ENCODE assay signal across 18 cellular contexts in genomic region chr7:44313621-44314031, GRCh38. TPM values are rescaled to one million over a fixed set of nuclear protein-coding genes. Genes with fewer than 3 reads are reported as not detected.
A peak's percentile ranks its signal among the peaks of the same experiment; 100 is the strongest.
DNase-seq lines count a peak whose midpoint lies in the region; ATAC-seq and TF ChIP-seq lines count a peak whose summit lies in the region.
"Had no signal": no experiment of that assay in that cellular context is flagged by ENCODE, and none has a peak within 500 bp of the region (broad histone marks: within the 10 kb centered on the region; RNA-seq: fewer than 3 reads in every experiment).

No MANE protein-coding gene starts in this region.

- 49 to 62% (median 56%) methylated on average over 6 to 7 of the region's 7 CpGs for WGBS in heart left ventricle, 4 donors
- 84 to 93% (median 89%) methylated on average over 6 to 7 of the region's 7 CpGs for WGBS in stomach, 5 donors

- H3K36me3 ChIP-seq in heart left ventricle (no peaks in the 10 kb centered on the region), stomach (no peaks in the 10 kb centered on the region), vagina (no peaks in the 10 kb centered on the region)

- peaks cover 4 to 59% (median 27%) of the 10 kb centered on the region in 12 donors for H3K4me1 ChIP-seq in heart left ventricle
- H3K4me1 ChIP-seq in stomach, result peaks cover 0 to 12% (median 10%) of the 10 kb centered on the region in 4 donors
- H3K4me1 ChIP-seq in vagina, result peaks cover 11% of the 10 kb centered on the region
- H3K4me1 ChIP-seq: A549 had no signal

- peak; percentile 25 for DNase-seq in activated CD8-positive, alpha-beta memory T cell treated with anti-CD3 and anti-CD28 coated beads, Interleukin-2, amount 10 ng/mL, durations not matched to agents 7 days and 5 days
- no peak for DNase-seq in activated CD8-positive, alpha-beta memory T cell treated with anti-CD3 and anti-CD28 coated beads, Interleukin-2, amount 50 U/mL, for 48 hours
- DNase-seq in heart left ventricle, result peak in 3 of 5 donors; percentile 75 to 82 (median 76)
- peak; percentile 82 for DNase-seq in myocyte (ENCODE audit: low read depth)
- peak; percentile 8 for DNase-seq in stomach
- no peak for DNase-seq in NCI-H1417 (lab: John Stamatoyannopoulos, UW)
- no peak for DNase-seq in vagina (ENCODE audit: extremely low spot score in 2 of 2)
- DNase-seq: COR-L47, DMS53, GOT3, HFFc6, KBM-7, NCI-H1048, NCI-H1694, NCI-H2107 had no signal

- no peak overlapping the region for H3K27ac Mint-ChIP-seq in activated CD8-positive, alpha-beta memory T cell treated with anti-CD3 and anti-CD28 coated beads, Interleukin-2, amount 10 ng/mL, durations not matched to agents 7 days and 5 days
- H3K27ac Mint-ChIP-seq: HFFc6 had no signal

- peaks cover 32% of the 10 kb centered on the region for H3K27me3 Mint-ChIP-seq in activated CD8-positive, alpha-beta memory T cell treated with anti-CD3 and anti-CD28 coated beads, Interleukin-2, amount 10 ng/mL, durations not matched to agents 7 days and 5 days

- peaks cover 8% of the 10 kb centered on the region for H3K4me1 Mint-ChIP-seq in activated CD8-positive, alpha-beta memory T cell treated with anti-CD3 and anti-CD28 coated beads, Interleukin-2, amount 10 ng/mL, durations not matched to agents 7 days and 5 days

- H3K27me3 ChIP-seq in heart left ventricle (peaks cover 0 to 24% (median 0%) of the 10 kb centered on the region in 9 donors), stomach (peaks cover 0 to 33% (median 14%) of the 10 kb centered on the region in 3 donors), vagina (no peaks in the 10 kb centered on the region)

- H3K4me3 ChIP-seq in heart left ventricle, result no peak overlapping the region
- no peak overlapping the region for H3K4me3 ChIP-seq in stomach
- H3K4me3 ChIP-seq in vagina, result no peak overlapping the region
- H3K4me3 ChIP-seq: A549 had no signal

- TF ChIP-seq EP300 in stomach (IDR thresholded peaks at IDR 0.05), result no peak

- no peaks in the 10 kb centered on the region for H3K9me3 Mint-ChIP-seq in activated CD8-positive, alpha-beta memory T cell treated with anti-CD3 and anti-CD28 coated beads, Interleukin-2, amount 10 ng/mL, durations not matched to agents 7 days and 5 days (ENCODE audit: low read depth)

- H3K27ac ChIP-seq in heart left ventricle, result peak overlapping the region; percentile 29 to 96 (median 84)
- no peak overlapping the region for H3K27ac ChIP-seq in stomach
- no peak overlapping the region for H3K27ac ChIP-seq in vagina
- H3K27ac ChIP-seq: A549 had no signal

- H3K36me3 Mint-ChIP-seq in activated CD8-positive, alpha-beta memory T cell treated with anti-CD3 and anti-CD28 coated beads, Interleukin-2, amount 10 ng/mL, durations not matched to agents 7 days and 5 days, result no peaks in the 10 kb centered on the region
- H3K36me3 Mint-ChIP-seq: CD14-positive monocyte had no signal

- TF ChIP-seq CTCF in heart left ventricle (IDR thresholded peaks at IDR 0.05), result no peak
- no peak for TF ChIP-seq CTCF in stomach (IDR thresholded peaks at IDR 0.05)
- no peak for TF ChIP-seq CTCF in vagina (IDR thresholded peaks at IDR 0.05)

- no peak for ATAC-seq in activated CD8-positive, alpha-beta memory T cell treated with anti-CD3 and anti-CD28 coated beads, Interleukin-2, amount 10 ng/mL, durations not matched to agents 7 days and 5 days
- ATAC-seq in heart left ventricle, result peak; percentile 82 to 94 (median 88)
- ATAC-seq in GM21737 (IDR thresholded peaks at IDR 0.05; ENCODE audit: unreplicated experiment), result no peak
- ATAC-seq: A549 had no signal

- TF ChIP-seq POLR2A in heart left ventricle (IDR thresholded peaks at IDR 0.05) (peak; percentile 15 to 45), stomach (IDR thresholded peaks at IDR 0.05) (no peak), vagina (IDR thresholded peaks at IDR 0.05) (no peak)

- no peak overlapping the region for H3K4me3 Mint-ChIP-seq in activated CD8-positive, alpha-beta memory T cell treated with anti-CD3 and anti-CD28 coated beads, Interleukin-2, amount 10 ng/mL, durations not matched to agents 7 days and 5 days
- H3K4me3 Mint-ChIP-seq: CD14-positive monocyte, HFFc6 had no signal

- CTCF ChIA-PET in activated CD8-positive, alpha-beta memory T cell treated with anti-CD3 and anti-CD28 coated beads, Interleukin-2, amount 10 ng/mL, durations not matched to agents 7 days and 5 days (lab: Charles Lee), result interaction anchor here (1.2 kb wide), 1 partner anchor 147 kb away, joined by 3 read pairs; no protein-coding TSS in a partner anchor

- H3K9me3 ChIP-seq in heart left ventricle (peaks cover 0 to 11% (median 2%) of the 10 kb centered on the region in 12 donors), stomach (peaks cover 0 to 5% (median 3%) of the 10 kb centered on the region in 4 donors), vagina (no peaks in the 10 kb centered on the region)

- intact Hi-C loops in heart left ventricle (cut with DNase I) (no loop called here), stomach (cut with DNase I; ENCODE audit: low total_unique reads) (no loop called here), vagina (cut with DNase I) (no loop called here)

RNA-seq across cellular contexts. Expression of gene CAMK2B, which starts 11.8 kb away (rescaled TPM):
- total RNA-seq in activated CD8-positive, alpha-beta memory T cell treated with anti-CD3 and anti-CD28 coated beads, Interleukin-2, amount 10 ng/mL, durations not matched to agents 7 days and 5 days, result under 1 TPM in 1 of 2 experiments, not detected in 1; 0.63 TPM
- 100 to 1,000 TPM in 5 of 9 donors, 10 to 100 TPM in 4; 77.5 to 141 (median 104) TPM for total RNA-seq in heart left ventricle
- 100 to 1,000 TPM in 1 of 2 donors, 10 to 100 TPM in 1; 35.7 to 103 TPM for polyA plus RNA-seq in heart left ventricle
- total RNA-seq in myocyte, result 31.8 and 34.0 TPM in 2 replicates
- polyA plus RNA-seq in myocyte (2012), result 5.9 TPM
- total RNA-seq in stomach, result 1 to 10 TPM in 2 of 5 donors, under 1 TPM in 1, not detected in 2; 0.92 to 7.6 (median 4.6) TPM
- polyA plus RNA-seq in stomach, result 10 to 100 TPM in 1 of 3 donors, 1 to 10 TPM in 2; 2.9 to 28.4 (median 6.2) TPM
- 3.2 TPM for total RNA-seq in vagina
- polyA plus RNA-seq: CD14-positive monocyte had no signal

Comparison
In these comparisons a context has a peak if more than half of its experiments do, and no peak if none do; other contexts are left out.
1. DNase-seq: peak in activated CD8-positive, alpha-beta memory T cell treated with anti-CD3 and anti-CD28 coated beads, Interleukin-2, amount 10 ng/mL, durations not matched to agents 7 days and 5 days (single experiment), heart left ventricle (3 of 5), myocyte (single experiment) and stomach (single experiment); none in activated CD8-positive, alpha-beta memory T cell treated with anti-CD3 and anti-CD28 coated beads, Interleukin-2, amount 50 U/mL, for 48 hours (single experiment), NCI-H1417 (0 of 3) and vagina (0 of 2).
2. ATAC-seq: peak in heart left ventricle (4 of 4); none in activated CD8-positive, alpha-beta memory T cell treated with anti-CD3 and anti-CD28 coated beads, Interleukin-2, amount 10 ng/mL, durations not matched to agents 7 days and 5 days (single experiment) and GM21737 (single experiment).
3. H3K27ac ChIP-seq: peak in heart left ventricle (12 of 12); none in stomach (0 of 5) and vagina (single experiment).
4. POLR2A ChIP-seq: peak in heart left ventricle (2 of 2); none in stomach (0 of 4) and vagina (0 of 2).